Comparison of ENCODE assay signal across 18 cellular contexts in genomic region chr6:131231103-131231502, GRCh38.
DNase-seq lines count a peak whose midpoint lies in the region; ATAC-seq, FAIRE-seq and TF ChIP-seq lines count a peak whose summit lies in the region.
"Had no signal": no experiment of that assay in that cellular context is flagged by ENCODE, and none has a peak within 500 bp of the region (broad histone marks: within the 10 kb centered on the region; RNA-seq: fewer than 3 reads in every experiment).

No MANE protein-coding gene starts in this region.

- TF ChIP-seq CTCF in IMR-90 (conservative IDR thresholded peaks at IDR 0.05; ENCODE audit: low read depth, low read length) (no peak), bronchial epithelial cell (IDR thresholded peaks at IDR 0.05; ENCODE audit: insufficient read depth, low read length, severe bottlenecking) (no peak), osteoblast (IDR thresholded peaks at IDR 0.05; ENCODE audit: extremely low read depth, low read depth, low read length) (no peak)

- H3K4me3 ChIP-seq in IMR-90 (ENCODE audit: insufficient read depth, low read depth, low read length) (no peak overlapping the region), bronchial epithelial cell (ENCODE audit: low read depth, low read length) (no peak overlapping the region), osteoblast (ENCODE audit: insufficient read depth, low read length) (no peak overlapping the region)
- H3K4me3 ChIP-seq: MG63, SJCRH30 had no signal

- no peak overlapping the region for H2BK20ac ChIP-seq in IMR-90 (ENCODE audit: low read depth, low read length)

- no peaks in the 10 kb centered on the region for H3K36me3 ChIP-seq in IMR-90 (ENCODE audit: control insufficient read depth, insufficient read depth, low read length)
- H3K36me3 ChIP-seq in bronchial epithelial cell (ENCODE audit: control insufficient read depth, insufficient read depth, low read length) = no peaks in the 10 kb centered on the region
- H3K36me3 ChIP-seq in osteoblast (ENCODE audit: insufficient read depth, low read length) = no peaks in the 10 kb centered on the region
- H3K36me3 ChIP-seq: MG63, SJCRH30 had no signal

- DNase-seq in ELR (ENCODE audit: low read depth) (peak; percentile 27), IMR-90 (peak; percentile 22), bronchial epithelial cell (ENCODE audit: low read depth) (peak; percentile 78), osteoblast (ENCODE audit: insufficient read length, low spot score, missing footprints) (peak; percentile 13), NCI-H2081 (lab: John Stamatoyannopoulos, UW) (no peak), DMS79 treated with DMSO at 0.1 percent for 48 hours (lab: John Stamatoyannopoulos, UW) (no peak)
- DNase-seq: Calu3, GOT3, KG1, MG63, NCI-H1092 treated with DMSO at 0.1 percent for 48 hours, NCI-H1694 treated with DMSO at 0.1 percent for 48 hours, NCI-H510A, SJCRH30 had no signal

- no CpG with 5 or more reads among the region's 2 CpGs for WGBS in IMR-90 (ENCODE audit: extremely low coverage in 2 of 2, insufficient read length in 1 of 2), 2 experiments

- no peak overlapping the region for H3K23ac ChIP-seq in IMR-90 (ENCODE audit: low read depth, low read length)

- H4K91ac ChIP-seq in IMR-90 (ENCODE audit: insufficient read depth, low read depth, low read length) = no peak overlapping the region

- no peaks in the 10 kb centered on the region for H3K79me1 ChIP-seq in IMR-90 (ENCODE audit: low read depth in 1 of 2, low read length in 2 of 2)

- dilution Hi-C loops in IMR-90 (cut with HindIII; ENCODE audit: low sequenced_read_pairs, unreplicated experiment) = no loop called here

- no peak overlapping the region for H3K9ac ChIP-seq in IMR-90 (ENCODE audit: low read depth, low read length)

- no peak overlapping the region for H2BK120ac ChIP-seq in IMR-90 (ENCODE audit: low read depth, low read length)

- H3K4me2 ChIP-seq in IMR-90 (ENCODE audit: low read depth, low read length) (no peak overlapping the region), osteoblast (ENCODE audit: insufficient read depth, low read length) (no peak overlapping the region)

- POLR2A ChIA-PET in IMR-90 (lab: Charles Lee; ENCODE audit: unreplicated experiment) = no interaction called here

- no peak overlapping the region for H3K4ac ChIP-seq in IMR-90 (ENCODE audit: low read depth, low read length)

- no peak overlapping the region for H3K18ac ChIP-seq in IMR-90 (ENCODE audit: low read depth, low read length)

- H2AK9ac ChIP-seq in IMR-90 (replicated peaks; ENCODE audit: low read depth, low read length, poor library complexity) = no peak overlapping the region

- H2BK15ac ChIP-seq in IMR-90 (ENCODE audit: low read depth, low read length) = no peak overlapping the region

- no peak overlapping the region for H3K14ac ChIP-seq in IMR-90 (replicated peaks; ENCODE audit: low read depth, low read length)

- no peaks in the 10 kb centered on the region for H3K79me2 ChIP-seq in osteoblast (ENCODE audit: insufficient read depth, low read length)

- no peak for FAIRE-seq in bronchial epithelial cell (lab: Jason Lieb, UNC)
- FAIRE-seq: G401.6, RCC 7860 had no signal

- H4K20me1 ChIP-seq in IMR-90 (ENCODE audit: insufficient read depth, low read length) = no peaks in the 10 kb centered on the region
- H4K20me1 ChIP-seq in osteoblast (ENCODE audit: insufficient read depth, low read length) = no peaks in the 10 kb centered on the region

- CTCF ChIA-PET in IMR-90 (lab: Yijun Ruan, JAX) = no interaction called here

- no peaks in the 10 kb centered on the region for H3K9me3 ChIP-seq in IMR-90 (ENCODE audit: control insufficient read depth, insufficient read depth, low read length)
- no peaks in the 10 kb centered on the region for H3K9me3 ChIP-seq in osteoblast (ENCODE audit: low read depth, low read length)
- H3K9me3 ChIP-seq: MG63, SJCRH30 had no signal

- no peak overlapping the region for H4K5ac ChIP-seq in IMR-90 (ENCODE audit: low read depth, low read length)

- no peak for TF ChIP-seq RAD21 in IMR-90 (IDR thresholded peaks at IDR 0.05; ENCODE audit: low read length)

- no peak overlapping the region for H2BK5ac ChIP-seq in IMR-90 (ENCODE audit: low read depth, low read length, poor library complexity, severe bottlenecking)

- no peaks in the 10 kb centered on the region for H3K9me1 ChIP-seq in IMR-90 (ENCODE audit: insufficient read depth, low read length)

- no peaks in the 10 kb centered on the region for H3K27me3 ChIP-seq in IMR-90 (ENCODE audit: control insufficient read depth, insufficient read depth, low read length)
- H3K27me3 ChIP-seq in bronchial epithelial cell (ENCODE audit: control insufficient read depth, insufficient read depth, low read length) = no peaks in the 10 kb centered on the region
- H3K27me3 ChIP-seq in osteoblast (ENCODE audit: insufficient read depth, low read length) = no peaks in the 10 kb centered on the region
- H3K27me3 ChIP-seq: MG63, SJCRH30 had no signal

- intact Hi-C loops in IMR-90 (cut with micrococcal nuclease) = no loop called here

- H3K27ac ChIP-seq in IMR-90 (ENCODE audit: insufficient read depth, low read length) (no peak overlapping the region), osteoblast (ENCODE audit: low read depth, low read length) (no peak overlapping the region)
- H3K27ac ChIP-seq: C4-2B, SJCRH30 had no signal

- ATAC-seq in IMR-90 (ENCODE audit: low read depth) (no peak), GM19455 (IDR thresholded peaks at IDR 0.05; ENCODE audit: unreplicated experiment) (no peak)

- no peaks in the 10 kb centered on the region for H3K4me1 ChIP-seq in IMR-90 (ENCODE audit: control insufficient read depth, insufficient read depth, low read length)
- H3K4me1 ChIP-seq in osteoblast (ENCODE audit: insufficient read depth, low read length) = no peaks in the 10 kb centered on the region

- H3K56ac ChIP-seq in IMR-90 (ENCODE audit: extremely low read depth, insufficient read depth, low read length) = no peak overlapping the region

- H4K8ac ChIP-seq in IMR-90 (ENCODE audit: low read depth in 2 of 2, low read length in 2 of 2) = no peak overlapping the region

- in situ Hi-C loops in IMR-90 (cut with MboI; ENCODE audit: low sequenced_read_pairs) = no loop called here

- no peak overlapping the region for H2AK5ac ChIP-seq in IMR-90 (ENCODE audit: low read depth, low read length)

- no TSS peak for BruUV-seq in IMR-90 (replicated peaks; lab: Mats Ljungman, UMichigan)

- TF ChIP-seq POLR2A in IMR-90 (IDR thresholded peaks at IDR 0.05; ENCODE audit: low read depth, low read length) = no peak

- no peak overlapping the region for H2AFZ ChIP-seq in IMR-90 (replicated peaks; ENCODE audit: low read length, poor library complexity)
- H2AFZ ChIP-seq in osteoblast (ENCODE audit: low read length) = no peak overlapping the region

TF ChIP-seq in IMR-90, 13 proteins besides CTCF, POLR2A, EP300 and RAD21:
- TF ChIP-seq CEBPB (IDR thresholded peaks at IDR 0.05; ENCODE audit: low read depth, low read length) = 0 out of 2 replicates have a peak, but pooled peaks have one; percentile 6
- no peak for TF ChIP-seq MAFK (IDR thresholded peaks at IDR 0.05; ENCODE audit: low read depth, low read length)
- no peak for TF ChIP-seq FOS (IDR thresholded peaks at IDR 0.05; ENCODE audit: low read depth, low read length)
- no peak for TF ChIP-seq MAZ (IDR thresholded peaks at IDR 0.05; ENCODE audit: borderline replicate concordance, low read depth, low read length)

Comparison
In these comparisons a context has a peak if more than half of its experiments do, and no peak if none do; other contexts are left out.
1. DNase-seq: peak in ELR (single experiment), IMR-90 (single experiment), bronchial epithelial cell (single experiment) and osteoblast (single experiment); none in NCI-H2081 (0 of 2) and DMS79 treated with DMSO at 0.1 percent for 48 hours (single experiment).